Comparison of ENCODE assay signal across 9 cellular contexts in the genomic region with DNA sequence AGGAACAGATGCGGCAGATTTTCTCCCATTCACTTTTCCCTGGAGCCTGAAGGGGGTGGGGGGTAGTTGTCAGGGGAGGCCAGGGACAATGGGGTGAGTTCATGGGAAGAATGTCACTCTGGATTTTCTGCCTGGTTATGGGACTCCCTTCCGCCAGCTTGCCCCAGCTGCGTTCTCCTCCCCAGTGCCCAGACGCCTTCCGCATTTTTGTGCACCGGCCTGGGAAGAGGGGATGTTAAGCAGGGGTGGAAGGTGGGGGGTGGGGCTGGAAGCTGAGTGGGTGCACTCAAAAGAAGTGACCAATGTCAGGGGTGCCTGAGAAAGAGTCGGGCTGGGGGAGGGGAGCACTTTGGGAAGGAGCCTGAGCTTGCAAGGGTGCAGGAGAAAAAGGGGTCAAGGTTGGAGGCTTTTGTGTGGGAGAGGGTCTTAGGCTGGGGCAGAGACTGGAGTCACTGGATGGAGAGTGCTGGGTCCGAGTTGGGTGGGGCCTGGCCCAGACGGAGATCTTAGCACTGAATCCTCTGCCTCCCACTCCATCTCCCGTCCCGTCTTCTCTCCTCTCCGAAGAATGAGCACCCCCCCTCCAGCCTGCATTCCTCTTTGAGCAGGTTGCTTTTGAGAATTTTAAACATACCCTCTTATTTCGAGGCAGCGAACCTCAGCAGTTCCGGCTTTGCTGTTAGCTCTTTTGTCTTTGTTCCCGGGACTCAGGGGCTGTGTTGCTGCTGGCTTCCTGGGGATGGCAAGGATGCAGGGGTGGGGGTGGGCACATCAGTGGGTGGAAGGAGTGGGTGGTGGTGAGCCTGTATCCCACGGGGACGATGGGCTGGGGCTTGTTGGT. TPM values are rescaled to one million over a fixed set of nuclear protein-coding genes. Genes with fewer than 3 reads are reported as not detected.
DNase-seq lines count a peak whose midpoint lies in the region; ATAC-seq and TF ChIP-seq lines count a peak whose summit lies in the region.
"Had no signal": no experiment of that assay in that cellular context is flagged by ENCODE, and none has a peak within 500 bp of the region (broad histone marks: within the 10 kb centered on the region; RNA-seq: fewer than 3 reads in every experiment).

No MANE protein-coding gene starts in this region.

- DNase-seq in CD8-positive, alpha-beta T cell: no peak
- DNase-seq in Peyer's patch (no peak), neuronal stem cell (ENCODE audit: low spot score) (peak; percentile 72), COLO829 (ENCODE audit: low spot score) (no peak), MG63 (no peak)
- DNase-seq: NK-92 treated with Interleukin-12 subunit alpha and Interleukin-12 subunit beta, amount 100 ng/mL, for 24 hours had no signal

- peak overlapping the region; percentile 67 for H3K9ac ChIP-seq in neuronal stem cell (ENCODE audit: low read depth, low read length, poor library complexity)

- ATAC-seq in CD8-positive, alpha-beta T cell: no peak
- ATAC-seq in HG03432 (IDR thresholded peaks at IDR 0.05; ENCODE audit: unreplicated experiment) (no peak), GM21367 (IDR thresholded peaks at IDR 0.05; ENCODE audit: unreplicated experiment) (no peak)

- H3K9me3 Mint-ChIP-seq in CD8-positive, alpha-beta T cell: no peaks in the 10 kb centered on the region

- H3K23ac ChIP-seq in neuronal stem cell (ENCODE audit: low read depth, low read length, poor library complexity): no peak overlapping the region

- H3K14ac ChIP-seq in neuronal stem cell (ENCODE audit: low read length): no peak overlapping the region

- H3K27ac ChIP-seq in CD8-positive, alpha-beta T cell (ENCODE audit: low read depth, low read length): no peak overlapping the region
- H3K27ac ChIP-seq in Peyer's patch (peak overlapping the region in 3 of 4 donors; percentile 15 to 88 (median 74)), esophagus (ENCODE audit: low read depth in 2 of 2, low read length in 1 of 2) (peak overlapping the region; percentile 89 to 94), neuronal stem cell (replicated peaks; ENCODE audit: low read length) (peak overlapping the region; percentile 93)

- peaks cover 14% of the 10 kb centered on the region for H3K27me3 ChIP-seq in CD8-positive, alpha-beta T cell (ENCODE audit: insufficient read depth, low read length)
- H3K27me3 ChIP-seq in Peyer's patch: no peaks in the 10 kb centered on the region
- no peaks in the 10 kb centered on the region for H3K27me3 ChIP-seq in esophagus (ENCODE audit: control insufficient read depth in 1 of 2, insufficient read depth in 2 of 2, low read length in 2 of 2)
- no peaks in the 10 kb centered on the region for H3K27me3 ChIP-seq in neuronal stem cell (ENCODE audit: control insufficient read depth in 3 of 3, insufficient read depth in 3 of 3, low read depth in 1 of 3, low read length in 3 of 3)
- H3K27me3 ChIP-seq in MG63: no peaks in the 10 kb centered on the region

- H3K4me1 ChIP-seq in CD8-positive, alpha-beta T cell (ENCODE audit: insufficient read depth, low read length): peaks cover 17% of the 10 kb centered on the region
- peaks cover 0 to 42% (median 4%) of the 10 kb centered on the region in 4 donors for H3K4me1 ChIP-seq in Peyer's patch
- peaks cover 7 to 8% of the 10 kb centered on the region in 2 donors for H3K4me1 ChIP-seq in esophagus (ENCODE audit: control insufficient read depth in 2 of 2, insufficient read depth in 2 of 2, low read length in 1 of 2)
- H3K4me1 ChIP-seq in neuronal stem cell (ENCODE audit: control insufficient read depth in 2 of 2, insufficient read depth in 1 of 2, low read depth in 1 of 2, low read length in 2 of 2): peaks cover 15 to 18% of the 10 kb centered on the region in 2 donors

- H3K36me3 ChIP-seq in CD8-positive, alpha-beta T cell (ENCODE audit: insufficient read depth, low read length): no peaks in the 10 kb centered on the region
- H3K36me3 ChIP-seq in Peyer's patch (no peaks in the 10 kb centered on the region), esophagus (ENCODE audit: control insufficient read depth in 2 of 2, insufficient read depth in 2 of 2, low read length in 1 of 2) (no peaks in the 10 kb centered on the region), neuronal stem cell (replicated peaks in 1 of 2; ENCODE audit: control insufficient read depth in 2 of 2, insufficient read depth in 2 of 2, low read length in 2 of 2) (peaks cover 12 to 37% of the 10 kb centered on the region in 2 donors), MG63 (no peaks in the 10 kb centered on the region)

- H3K18ac ChIP-seq in neuronal stem cell (ENCODE audit: low read length): peak overlapping the region; percentile 88

- TF ChIP-seq POLR2A in Peyer's patch (IDR thresholded peaks at IDR 0.05): no peak

- H3K4ac ChIP-seq in neuronal stem cell (ENCODE audit: low read length): no peak overlapping the region

- peak overlapping the region; percentile 41 for H4K91ac ChIP-seq in neuronal stem cell (ENCODE audit: low read depth, low read length, poor library complexity)

- peak overlapping the region; percentile 23 for H2AK5ac ChIP-seq in neuronal stem cell (ENCODE audit: low read depth, low read length)

- H3K4me3 ChIP-seq in CD8-positive, alpha-beta T cell (ENCODE audit: low read depth, low read length): no peak overlapping the region
- peak overlapping the region in 2 of 4 donors; percentile 1 to 65 for H3K4me3 ChIP-seq in Peyer's patch
- peak overlapping the region in 1 of 2 donors; percentile 78 for H3K4me3 ChIP-seq in esophagus (ENCODE audit: low read depth in 1 of 2, low read length in 2 of 2)
- peak overlapping the region; percentile 71 to 82 for H3K4me3 ChIP-seq in neuronal stem cell (ENCODE audit: low read length in 2 of 2)
- H3K4me3 ChIP-seq in MG63: no peak overlapping the region

- H3K79me1 ChIP-seq in neuronal stem cell (ENCODE audit: low read depth, low read length): peaks cover 18% of the 10 kb centered on the region

- peak overlapping the region; percentile 7 for H2BK5ac ChIP-seq in neuronal stem cell (ENCODE audit: low read length)

- TF ChIP-seq CTCF in CD8-positive, alpha-beta T cell (IDR thresholded peaks at IDR 0.05): no peak
- TF ChIP-seq CTCF in Peyer's patch (IDR thresholded peaks at IDR 0.05): no peak

- no peaks in the 10 kb centered on the region for H3K9me3 ChIP-seq in CD8-positive, alpha-beta T cell (ENCODE audit: low read length)
- H3K9me3 ChIP-seq in Peyer's patch: peaks cover 0 to 5% (median 0%) of the 10 kb centered on the region in 4 donors
- H3K9me3 ChIP-seq in esophagus (ENCODE audit: control insufficient read depth in 2 of 2, insufficient read depth in 1 of 2, low read depth in 1 of 2, low read length in 1 of 2): no peaks in the 10 kb centered on the region
- no peaks in the 10 kb centered on the region for H3K9me3 ChIP-seq in neuronal stem cell (replicated peaks in 1 of 2; ENCODE audit: control insufficient read depth in 2 of 2, insufficient read depth in 1 of 2, low read depth in 1 of 2, low read length in 2 of 2)
- H3K9me3 ChIP-seq in MG63: no peaks in the 10 kb centered on the region

- peak overlapping the region; percentile 90 for H3K4me2 ChIP-seq in neuronal stem cell (ENCODE audit: insufficient read depth, low read length, poor library complexity, severe bottlenecking)

- H2BK120ac ChIP-seq in neuronal stem cell (ENCODE audit: low read depth, low read length): peak overlapping the region; percentile 27

- peaks cover 54% of the 10 kb centered on the region for H3K27me3 Mint-ChIP-seq in CD8-positive, alpha-beta T cell (ENCODE audit: low read depth)

- H3K36me3 Mint-ChIP-seq in CD8-positive, alpha-beta T cell: no peaks in the 10 kb centered on the region

- POLR2A ChIA-PET in CD8-positive, alpha-beta T cell (lab: Charles Lee): no interaction called here

- peak overlapping the region; percentile 30 for H3K4me3 Mint-ChIP-seq in CD8-positive, alpha-beta T cell

- peaks cover 30% of the 10 kb centered on the region for H3K4me1 Mint-ChIP-seq in CD8-positive, alpha-beta T cell (ENCODE audit: low read depth)

- peak overlapping the region; percentile 55 for H2AFZ ChIP-seq in neuronal stem cell (ENCODE audit: low read length)

- intact Hi-C loops in CD8-positive, alpha-beta T cell (cut with DNase I, micrococcal nuclease): no loop called here

- WGBS in esophagus, 2 donors: 38 to 39% methylated on average over 18 of the region's 18 CpGs
- no CpG with 5 or more reads among the region's 18 CpGs for WGBS in neuronal stem cell (ENCODE audit: extremely low coverage in 2 of 2, insufficient read length in 2 of 2, insufficient replicate concordance in 1 of 2), 2 donors

- H2BK15ac ChIP-seq in neuronal stem cell (ENCODE audit: low read length): no peak overlapping the region

- peak overlapping the region; percentile 30 for H3K27ac Mint-ChIP-seq in CD8-positive, alpha-beta T cell

- CTCF ChIA-PET in CD8-positive, alpha-beta T cell (lab: Charles Lee): interaction anchor here (1.5 kb wide), 1 partner anchor 49 kb away, joined by 3 read pairs; no protein-coding TSS in a partner anchor

- H4K8ac ChIP-seq in neuronal stem cell (ENCODE audit: low read depth, low read length): no peak overlapping the region

- no peak overlapping the region for H2BK12ac ChIP-seq in neuronal stem cell (ENCODE audit: low read length)

RNA-seq across cellular contexts. Expression of a gene that starts 2.7 kb away (rescaled TPM):
- total RNA-seq in CD8-positive, alpha-beta T cell: under 1 TPM; 0.22 to 0.73 TPM
- 10 to 100 TPM; 24.8 to 51.9 (median 44.6) TPM for total RNA-seq in Peyer's patch
- polyA plus RNA-seq in esophagus: 100 to 1,000 TPM in 1 of 2 donors, 10 to 100 TPM in 1; 93.6 to 138 TPM
- 479 TPM for polyA plus RNA-seq in neuronal stem cell (2013, experiment 1 of 2)
- polyA plus RNA-seq in neuronal stem cell (2013, experiment 2 of 2): 466 TPM
- 191 and 249 TPM in 2 replicates for total RNA-seq in MG63 (2014; rRNA removed; shearing (Covaris generic); ENCODE audit: low replicate concordance)

RNA-seq across cellular contexts. Expression of a gene that starts 59.4 kb away (rescaled TPM):
- not detected for total RNA-seq in CD8-positive, alpha-beta T cell
- 100 to 1,000 TPM in 1 of 4 donors, 10 to 100 TPM in 3; 41.5 to 183 (median 75.0) TPM for total RNA-seq in Peyer's patch
- 10 to 100 TPM; 29.4 to 46.5 TPM for polyA plus RNA-seq in esophagus
- 280 TPM for polyA plus RNA-seq in neuronal stem cell (2013, experiment 1 of 2)
- 290 TPM for polyA plus RNA-seq in neuronal stem cell (2013, experiment 2 of 2)
- total RNA-seq in MG63 (2014; rRNA removed; shearing (Covaris generic); ENCODE audit: low replicate concordance): 1.8 and 3.8 TPM in 2 replicates

Comparison
In these comparisons a context has a peak if more than half of its experiments do, and no peak if none do; other contexts are left out.
1. H3K4me3 ChIP-seq: peak in neuronal stem cell (2 of 2); none in CD8-positive, alpha-beta T cell (single experiment) and MG63 (single experiment).
2. RNA of a gene that starts 2.7 kb away (total RNA-seq): 191 to 249 TPM in MG63 and 24.8 to 51.9 TPM in Peyer's patch; 0.22 to 0.73 TPM in CD8-positive, alpha-beta T cell; every median in the first group is over 10 times any median in the second.